8 cellular contexts compared by ENCODE assay signal in genomic region chr19:49641688-49642487, GRCh38. TPM values are rescaled to one million over a fixed set of nuclear protein-coding genes. Genes with fewer than 3 reads are reported as not detected.
DNase-seq lines count a peak whose midpoint lies in the region; ATAC-seq and TF ChIP-seq lines count a peak whose summit lies in the region.

Gene SCAF1 (plus strand): TSS chr19:49642209. CDS start chr19:49645027, 2,818 bp downstream.

- DNase-seq in DMS79 treated with DMSO at 0.1 percent for 48 hours (lab: John Stamatoyannopoulos, UW) (peak; percentile 98), Kasumi-1 (lab: John Stamatoyannopoulos, UW) (peak; percentile 98 to 100), RPMI7951 (ENCODE audit: low read depth) (peak; percentile 99), esophagus squamous epithelium (lab: John Stamatoyannopoulos, UW) (peak; percentile 98), myocyte (ENCODE audit: low read depth) (peak; percentile 99)
- peak; percentile 100 for DNase-seq in activated T-helper 1 cell treated with anti-CD3 and anti-CD28 coated beads, Interleukin-12 subunit alpha, Interleukin-12 subunit beta, Interleukin-2, Interleukin-4 antibody, amounts not matched to agents 30 ng/mL and 10 ng/mL and 1 ng/mL, durations not matched to agents 14 hours and 24 hours and 36 hours (ENCODE audit: low spot score)
- DNase-seq in stimulated activated CD8-positive, alpha-beta memory T cell treated with anti-CD3 and anti-CD28 coated beads, Interleukin-7, amount 100 ng/mL, for 48 hours (ENCODE audit: extremely low read depth in 1 of 2, low read depth in 1 of 2), result peak; percentile 99 to 100

- peak in 3 of 4 donors; percentile 47 to 97 (median 93) for TF ChIP-seq POLR2A in esophagus squamous epithelium (IDR thresholded peaks at IDR 0.05)

- H3K27ac ChIP-seq in esophagus squamous epithelium, result peak within 1 kb of the TSS; percentile 97 to 98 (median 98)

- H3K4me3 Mint-ChIP-seq in activated T-helper 1 cell treated with anti-CD3 and anti-CD28 coated beads, Interleukin-12 subunit alpha, Interleukin-12 subunit beta, Interleukin-2, Interleukin-4 antibody, amounts not matched to agents 30 ng/mL and 10 ng/mL and 1 ng/mL, durations not matched to agents 14 hours and 24 hours and 36 hours, result peak within 1 kb of the TSS; percentile 94

- 0 to 1% methylated on average over 15 to 24 of the region's 86 CpGs for WGBS in esophagus squamous epithelium, 2 donors

- no peaks in the 10 kb centered on the region for H3K27me3 Mint-ChIP-seq in activated T-helper 1 cell treated with anti-CD3 and anti-CD28 coated beads, Interleukin-12 subunit alpha, Interleukin-12 subunit beta, Interleukin-2, Interleukin-4 antibody, amounts not matched to agents 30 ng/mL and 10 ng/mL and 1 ng/mL, durations not matched to agents 14 hours and 24 hours and 36 hours (ENCODE audit: insufficient read depth)

- H3K27me3 ChIP-seq in esophagus squamous epithelium, result no peaks in the 10 kb centered on the region

- H3K9me3 Mint-ChIP-seq in activated T-helper 1 cell treated with anti-CD3 and anti-CD28 coated beads, Interleukin-12 subunit alpha, Interleukin-12 subunit beta, Interleukin-2, Interleukin-4 antibody, amounts not matched to agents 30 ng/mL and 10 ng/mL and 1 ng/mL, durations not matched to agents 14 hours and 24 hours and 36 hours, result no peaks in the 10 kb centered on the region

- H3K36me3 ChIP-seq in esophagus squamous epithelium, result peaks cover 5 to 26% (median 6%) of the 10 kb centered on the region in 3 donors

- no peaks in the 10 kb centered on the region for H3K9me3 ChIP-seq in esophagus squamous epithelium

- TF ChIP-seq CTCF in esophagus squamous epithelium (IDR thresholded peaks at IDR 0.05), result peak in 1 of 6 experiments; percentile 21

- peaks cover 28 to 77% (median 39%) of the 10 kb centered on the region in 3 donors for H3K4me1 ChIP-seq in esophagus squamous epithelium

- H3K4me3 ChIP-seq in esophagus squamous epithelium, result peak within 1 kb of the TSS; percentile 82 to 97 (median 95)

- H3K36me3 Mint-ChIP-seq in activated T-helper 1 cell treated with anti-CD3 and anti-CD28 coated beads, Interleukin-12 subunit alpha, Interleukin-12 subunit beta, Interleukin-2, Interleukin-4 antibody, amounts not matched to agents 30 ng/mL and 10 ng/mL and 1 ng/mL, durations not matched to agents 14 hours and 24 hours and 36 hours (ENCODE audit: low read depth), result peaks cover 13% of the 10 kb centered on the region

- ATAC-seq in GM21825 (IDR thresholded peaks at IDR 0.05; ENCODE audit: unreplicated experiment), result peak; percentile 60

- peak within 1 kb of the TSS; percentile 99 for H3K27ac Mint-ChIP-seq in activated T-helper 1 cell treated with anti-CD3 and anti-CD28 coated beads, Interleukin-12 subunit alpha, Interleukin-12 subunit beta, Interleukin-2, Interleukin-4 antibody, amounts not matched to agents 30 ng/mL and 10 ng/mL and 1 ng/mL, durations not matched to agents 14 hours and 24 hours and 36 hours

- intact Hi-C loops in activated T-helper 1 cell treated with anti-CD3 and anti-CD28 coated beads, Interleukin-12 subunit alpha, Interleukin-12 subunit beta, Interleukin-2, Interleukin-4 antibody, amounts not matched to agents 30 ng/mL and 10 ng/mL and 1 ng/mL, durations not matched to agents 14 hours and 24 hours and 36 hours (cut with micrococcal nuclease), result loop anchor here (1.0 to 10.0 kb wide), 10 partner anchors 23 to 1280 kb away; partner anchors contain the start of genes AKT1S1, BCL2L12, DBP and IRF3
- intact Hi-C loops in esophagus squamous epithelium (cut with DNase I), result no loop called here

- peaks cover 55% of the 10 kb centered on the region for H3K4me1 Mint-ChIP-seq in activated T-helper 1 cell treated with anti-CD3 and anti-CD28 coated beads, Interleukin-12 subunit alpha, Interleukin-12 subunit beta, Interleukin-2, Interleukin-4 antibody, amounts not matched to agents 30 ng/mL and 10 ng/mL and 1 ng/mL, durations not matched to agents 14 hours and 24 hours and 36 hours (ENCODE audit: low read depth)

RNA-seq across cellular contexts. Expression of gene SCAF1, which starts in this region (rescaled TPM):
- total RNA-seq in RPMI7951 (2014; rRNA removed; shearing (Covaris generic)), result 7.1 and 16.0 TPM in 2 replicates
- 75.4 and 79.7 TPM in 2 replicates for total RNA-seq in activated T-helper 1 cell treated with anti-CD3 and anti-CD28 coated beads, Interleukin-12 subunit alpha, Interleukin-12 subunit beta, Interleukin-2, Interleukin-4 antibody, amounts not matched to agents 30 ng/mL and 10 ng/mL and 1 ng/mL, durations not matched to agents 14 hours and 24 hours and 36 hours
- total RNA-seq in esophagus squamous epithelium, result 10 to 100 TPM; 11.0 to 24.8 (median 15.2) TPM
- 26.9 and 33.8 TPM in 2 replicates for total RNA-seq in myocyte
- 51.1 TPM for polyA plus RNA-seq in myocyte (2012)

Comparison
In these comparisons a context has a peak if more than half of its experiments do, and no peak if none do; other contexts are left out.
1. Peak in every context shown above with its lines: DNase-seq, ATAC-seq, H3K4me3 ChIP-seq and H3K27ac ChIP-seq.